Comparison of ENCODE assay signal across 12 cellular contexts in genomic region chr1:183303901-183304300, GRCh38.
DNase-seq lines count a peak whose midpoint lies in the region; ATAC-seq and TF ChIP-seq lines count a peak whose summit lies in the region.
"Had no signal": no experiment of that assay in that cellular context is flagged by ENCODE, and none has a peak within 500 bp of the region (broad histone marks: within the 10 kb centered on the region; RNA-seq: fewer than 3 reads in every experiment).

No MANE protein-coding gene starts in this region.

- no peak overlapping the region for H2BK120ac ChIP-seq in IMR-90 (ENCODE audit: low read depth, low read length)

- no peak overlapping the region for H4K8ac ChIP-seq in IMR-90 (ENCODE audit: low read depth in 2 of 2, low read length in 2 of 2)

- no peak overlapping the region for H4K91ac ChIP-seq in IMR-90 (ENCODE audit: insufficient read depth, low read depth, low read length)

- no peaks in the 10 kb centered on the region for H4K20me1 ChIP-seq in IMR-90 (ENCODE audit: insufficient read depth, low read length)

- BruUV-seq in IMR-90 (replicated peaks; lab: Mats Ljungman, UMichigan) = no TSS peak

- peaks cover 8% of the 10 kb centered on the region for H3K9me1 ChIP-seq in IMR-90 (ENCODE audit: insufficient read depth, low read length)

- H3K36me3 ChIP-seq in IMR-90 (ENCODE audit: control insufficient read depth, insufficient read depth, low read length) = no peaks in the 10 kb centered on the region
- no peaks in the 10 kb centered on the region for H3K36me3 ChIP-seq in esophagus muscularis mucosa

- intact Hi-C loops in IMR-90 (cut with micrococcal nuclease) (no loop called here), esophagus muscularis mucosa (cut with DNase I) (no loop called here)
- intact Hi-C loops in CD4-positive, alpha-beta T cell (cut with DNase I, micrococcal nuclease) = no loop called here

- H2BK5ac ChIP-seq in IMR-90 (ENCODE audit: low read depth, low read length, poor library complexity, severe bottlenecking) = no peak overlapping the region

- H2BK20ac ChIP-seq in IMR-90 (ENCODE audit: low read depth, low read length) = no peak overlapping the region

- 90% methylated on average over 3 of the region's 3 CpGs; no CpG with 5 or more reads in 1 of the 2 experiments for WGBS in IMR-90 (ENCODE audit: extremely low coverage in 2 of 2, insufficient read length in 1 of 2), 2 experiments
- 89% methylated on average over 3 of the region's 3 CpGs for WGBS in esophagus muscularis mucosa

- H3K4me1 ChIP-seq in IMR-90 (ENCODE audit: control insufficient read depth, insufficient read depth, low read length) = 0 out of 2 replicates have a peak, but pooled peaks cover 2% of the 10 kb centered on the region
- peaks cover 43 to 67% (median 58%) of the 10 kb centered on the region in 4 donors for H3K4me1 ChIP-seq in esophagus muscularis mucosa

- TF ChIP-seq CTCF in AG10803 (conservative IDR thresholded peaks at IDR 0.05; ENCODE audit: low read length) (no peak), IMR-90 (conservative IDR thresholded peaks at IDR 0.05; ENCODE audit: low read depth, low read length) (no peak), esophagus muscularis mucosa (IDR thresholded peaks at IDR 0.05) (no peak), progenitor cell of endocrine pancreas (IDR thresholded peaks at IDR 0.05; ENCODE audit: unreplicated experiment) (no peak)
- TF ChIP-seq CTCF in CD4-positive, alpha-beta T cell (IDR thresholded peaks at IDR 0.05) = no peak

- H3K4me3 Mint-ChIP-seq in progenitor cell of endocrine pancreas (ENCODE audit: low read depth) = no peak overlapping the region
- H3K4me3 Mint-ChIP-seq in CD4-positive, alpha-beta T cell = no peak overlapping the region
- H3K4me3 Mint-ChIP-seq: activated B cell treated with CpG ODN at 0.5 μM for 24 hours; dendritic cell treated with granulocyte-macrophage colony-stimulating factor and Interleukin-4, amounts not matched to agents 40 ng/mL and 50 ng/mL, for 4 days; stimulated activated effector memory CD8-positive, alpha-beta T cell treated with anti-CD3 and anti-CD28 coated beads, Interleukin-12 subunit alpha, Interleukin-12 subunit beta, amount 100 ng/mL, for 72 hours had no signal

- POLR2A ChIA-PET in IMR-90 (lab: Charles Lee; ENCODE audit: unreplicated experiment) = no interaction called here
- POLR2A ChIA-PET in CD4-positive, alpha-beta T cell (lab: Charles Lee) = no interaction called here

- no peak overlapping the region for H3K14ac ChIP-seq in IMR-90 (replicated peaks; ENCODE audit: low read depth, low read length)

- ATAC-seq in IMR-90 (ENCODE audit: low read depth) = 0 out of 2 replicates have a peak, but pooled peaks have one; percentile 32
- ATAC-seq in CD4-positive, alpha-beta T cell (ENCODE audit: poor library complexity) = no peak
- ATAC-seq: stimulated activated effector memory CD8-positive, alpha-beta T cell treated with anti-CD3 and anti-CD28 coated beads, Interleukin-12 subunit alpha, Interleukin-12 subunit beta, amount 100 ng/mL, for 72 hours had no signal

- 0 out of 3 replicates have a peak overlapping the region, but pooled peaks have one; percentile 50 for H2BK15ac ChIP-seq in IMR-90 (ENCODE audit: low read depth, low read length)

- H3K4ac ChIP-seq in IMR-90 (ENCODE audit: low read depth, low read length) = no peak overlapping the region

- H3K27me3 Mint-ChIP-seq in progenitor cell of endocrine pancreas = no peaks in the 10 kb centered on the region
- peaks cover 13% of the 10 kb centered on the region for H3K27me3 Mint-ChIP-seq in CD4-positive, alpha-beta T cell
- H3K27me3 Mint-ChIP-seq: dendritic cell treated with granulocyte-macrophage colony-stimulating factor and Interleukin-4, amounts not matched to agents 40 ng/mL and 50 ng/mL, for 4 days had no signal

- no peaks in the 10 kb centered on the region for H3K9me3 Mint-ChIP-seq in progenitor cell of endocrine pancreas (ENCODE audit: low read depth)
- H3K9me3 Mint-ChIP-seq in CD4-positive, alpha-beta T cell = no peaks in the 10 kb centered on the region
- H3K9me3 Mint-ChIP-seq: activated B cell treated with CpG ODN at 0.5 μM for 24 hours; dendritic cell treated with granulocyte-macrophage colony-stimulating factor and Interleukin-4, amounts not matched to agents 40 ng/mL and 50 ng/mL, for 4 days; stimulated activated effector memory CD8-positive, alpha-beta T cell treated with anti-CD3 and anti-CD28 coated beads, Interleukin-12 subunit alpha, Interleukin-12 subunit beta, amount 100 ng/mL, for 72 hours had no signal

- no peak for TF ChIP-seq RAD21 in IMR-90 (IDR thresholded peaks at IDR 0.05; ENCODE audit: low read length)

- H3K9me3 ChIP-seq in IMR-90 (ENCODE audit: control insufficient read depth, insufficient read depth, low read length) = no peaks in the 10 kb centered on the region
- no peaks in the 10 kb centered on the region for H3K9me3 ChIP-seq in esophagus muscularis mucosa
- no peaks in the 10 kb centered on the region for H3K9me3 ChIP-seq in CD4-positive, alpha-beta T cell (ENCODE audit: control insufficient read depth, low read length)

- H4K5ac ChIP-seq in IMR-90 (ENCODE audit: low read depth, low read length) = no peak overlapping the region

- peaks cover 13% of the 10 kb centered on the region for H3K4me1 Mint-ChIP-seq in progenitor cell of endocrine pancreas (ENCODE audit: low read depth)
- no peaks in the 10 kb centered on the region for H3K4me1 Mint-ChIP-seq in CD4-positive, alpha-beta T cell (ENCODE audit: low read depth)
- H3K4me1 Mint-ChIP-seq: stimulated activated effector memory CD8-positive, alpha-beta T cell treated with anti-CD3 and anti-CD28 coated beads, Interleukin-12 subunit alpha, Interleukin-12 subunit beta, amount 100 ng/mL, for 72 hours had no signal

- no peak overlapping the region for H2AK9ac ChIP-seq in IMR-90 (replicated peaks; ENCODE audit: low read depth, low read length, poor library complexity)

- no peak overlapping the region for H3K27ac ChIP-seq in IMR-90 (ENCODE audit: insufficient read depth, low read length)
- peak overlapping the region in 3 of 4 donors; percentile 10 to 31 (median 25) for H3K27ac ChIP-seq in esophagus muscularis mucosa (replicated peaks in 1 of 4)
- no peak overlapping the region for H3K27ac ChIP-seq in CD4-positive, alpha-beta T cell (ENCODE audit: low read depth, low read length)

- peak; percentile 52 for DNase-seq in AG10803 (ENCODE audit: low read depth)
- peak; percentile 58 for DNase-seq in IMR-90
- DNase-seq in esophagus muscularis mucosa (ENCODE audit: extremely low spot score) = no peak
- DNase-seq in progenitor cell of endocrine pancreas (ENCODE audit: low spot score, unreplicated experiment) = no peak
- DNase-seq in CD4-positive, alpha-beta T cell = no peak
- no peak for DNase-seq in NCI-H2107 (lab: John Stamatoyannopoulos, UW)
- DNase-seq in GM03348 (ENCODE audit: low spot score) = no peak
- no peak for DNase-seq in SK-N-DZ (ENCODE audit: low spot score)
- DNase-seq: activated B cell treated with CpG ODN at 0.5 μM for 24 hours; activated effector memory CD4-positive, alpha-beta T cell treated with Interleukin-2 at 50 U/mL for 16 hours had no signal

- no peak overlapping the region for H3K4me2 ChIP-seq in IMR-90 (ENCODE audit: low read depth, low read length)

- no peaks in the 10 kb centered on the region for H3K79me1 ChIP-seq in IMR-90 (ENCODE audit: low read depth in 1 of 2, low read length in 2 of 2)

- TF ChIP-seq POLR2A in IMR-90 (IDR thresholded peaks at IDR 0.05; ENCODE audit: low read depth, low read length) (no peak), esophagus muscularis mucosa (IDR thresholded peaks at IDR 0.05; ENCODE audit: low read depth) (no peak)

- no peaks in the 10 kb centered on the region for H3K27me3 ChIP-seq in IMR-90 (ENCODE audit: control insufficient read depth, insufficient read depth, low read length)
- no peaks in the 10 kb centered on the region for H3K27me3 ChIP-seq in esophagus muscularis mucosa
- peaks cover 5% of the 10 kb centered on the region for H3K27me3 ChIP-seq in CD4-positive, alpha-beta T cell (ENCODE audit: control insufficient read depth, insufficient read depth, low read length)

- no peak for TF ChIP-seq EP300 in esophagus muscularis mucosa (IDR thresholded peaks at IDR 0.05)

- no peak overlapping the region for H3K56ac ChIP-seq in IMR-90 (ENCODE audit: extremely low read depth, insufficient read depth, low read length)

- CTCF ChIA-PET in IMR-90 (lab: Yijun Ruan, JAX) = no interaction called here
- CTCF ChIA-PET in CD4-positive, alpha-beta T cell (lab: Charles Lee) = interaction anchor here (1.5 kb wide), 1 partner anchor 9 kb away, joined by 3 read pairs; no protein-coding TSS in a partner anchor

- H3K27ac Mint-ChIP-seq in progenitor cell of endocrine pancreas = peak overlapping the region; percentile 14
- no peak overlapping the region for H3K27ac Mint-ChIP-seq in CD4-positive, alpha-beta T cell
- H3K27ac Mint-ChIP-seq: activated B cell treated with CpG ODN at 0.5 μM for 24 hours; dendritic cell treated with granulocyte-macrophage colony-stimulating factor and Interleukin-4, amounts not matched to agents 40 ng/mL and 50 ng/mL, for 4 days; stimulated activated effector memory CD8-positive, alpha-beta T cell treated with anti-CD3 and anti-CD28 coated beads, Interleukin-12 subunit alpha, Interleukin-12 subunit beta, amount 100 ng/mL, for 72 hours had no signal

- no peak overlapping the region for H3K23ac ChIP-seq in IMR-90 (ENCODE audit: low read depth, low read length)

- no peak overlapping the region for H3K18ac ChIP-seq in IMR-90 (ENCODE audit: low read depth, low read length)

- no peak overlapping the region for H2AFZ ChIP-seq in IMR-90 (replicated peaks; ENCODE audit: low read length, poor library complexity)

- 0 out of 2 replicates have a peak overlapping the region, but pooled peaks have one; percentile 0 for H2AK5ac ChIP-seq in IMR-90 (ENCODE audit: low read depth, low read length)

- no peak overlapping the region for H3K4me3 ChIP-seq in AG10803 (ENCODE audit: low read length)
- H3K4me3 ChIP-seq in IMR-90 (ENCODE audit: insufficient read depth, low read depth, low read length) = no peak overlapping the region
- H3K4me3 ChIP-seq in esophagus muscularis mucosa = no peak overlapping the region

- H3K36me3 Mint-ChIP-seq in progenitor cell of endocrine pancreas (ENCODE audit: insufficient read depth) = no peaks in the 10 kb centered on the region
- no peaks in the 10 kb centered on the region for H3K36me3 Mint-ChIP-seq in CD4-positive, alpha-beta T cell (ENCODE audit: low read depth)
- H3K36me3 Mint-ChIP-seq: stimulated activated effector memory CD8-positive, alpha-beta T cell treated with anti-CD3 and anti-CD28 coated beads, Interleukin-12 subunit alpha, Interleukin-12 subunit beta, amount 100 ng/mL, for 72 hours had no signal

- in situ Hi-C loops in IMR-90 (cut with MboI; ENCODE audit: low sequenced_read_pairs) = no loop called here

- dilution Hi-C loops in IMR-90 (cut with HindIII; ENCODE audit: low sequenced_read_pairs, unreplicated experiment) = no loop called here

- no peak overlapping the region for H3K9ac ChIP-seq in IMR-90 (ENCODE audit: low read depth, low read length)

TF ChIP-seq in IMR-90, 13 proteins besides CTCF, POLR2A, EP300 and RAD21 (continues in another document):
- TF ChIP-seq CEBPB (IDR thresholded peaks at IDR 0.05; ENCODE audit: low read depth, low read length) (peak; percentile 66; the same call in 1 of the 2 replicates), FOS (IDR thresholded peaks at IDR 0.05; ENCODE audit: low read depth, low read length) (0 out of 2 replicates have a peak, but pooled peaks have one; percentile 22)

Comparison
In these comparisons a context has a peak if more than half of its experiments do, and no peak if none do; other contexts are left out.
1. DNase-seq: peak in AG10803 (single experiment) and IMR-90 (single experiment); none in esophagus muscularis mucosa (single experiment), progenitor cell of endocrine pancreas (single experiment), CD4-positive, alpha-beta T cell (0 of 10), NCI-H2107 (single experiment), GM03348 (single experiment) and SK-N-DZ (single experiment).
2. H3K27ac ChIP-seq: peak in esophagus muscularis mucosa (3 of 4); none in IMR-90 (single experiment) and CD4-positive, alpha-beta T cell (single experiment).